ENCODE assay signal across 22 cellular contexts in the genomic region with DNA sequence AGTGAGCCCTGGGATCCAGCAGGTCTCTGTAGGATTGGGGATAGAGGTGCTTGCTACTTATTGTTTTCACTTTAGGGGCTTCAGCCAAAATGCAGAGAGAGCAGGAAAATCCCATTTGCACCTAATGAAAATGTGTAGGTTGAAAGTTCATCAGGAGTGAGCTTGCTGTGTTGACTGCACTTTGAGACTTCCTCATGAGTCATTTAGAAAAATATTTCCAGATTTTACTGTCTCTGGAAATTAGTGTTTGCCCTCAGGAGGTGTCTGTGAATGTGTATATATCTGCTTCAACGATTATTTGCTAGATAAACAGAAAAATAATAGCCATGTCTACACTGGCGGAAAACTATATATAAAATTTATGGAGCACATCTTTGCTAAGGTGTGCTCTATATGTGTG.
DNase-seq lines count a peak whose midpoint lies in the region; ATAC-seq, FAIRE-seq and TF ChIP-seq lines count a peak whose summit lies in the region.
"Had no signal": no experiment of that assay in that cellular context is flagged by ENCODE, and none has a peak within 500 bp of the region (broad histone marks: within the 10 kb centered on the region; RNA-seq: fewer than 3 reads in every experiment).

No MANE protein-coding gene starts in this region.

- no peak overlapping the region for H3K4me3 Mint-ChIP-seq in type B pancreatic cell
- no peak overlapping the region for H3K4me3 Mint-ChIP-seq in CD4-positive, alpha-beta T cell
- H3K4me3 Mint-ChIP-seq: B cell; CD4-positive, CD25-positive, alpha-beta regulatory T cell had no signal

- no peak for TF ChIP-seq CTCF in IMR-90 (conservative IDR thresholded peaks at IDR 0.05; ENCODE audit: low read depth, low read length)
- no peak for TF ChIP-seq CTCF in RWPE2 (IDR thresholded peaks at IDR 0.05; ENCODE audit: poor library complexity, severe bottlenecking)
- no peak for TF ChIP-seq CTCF in HepG2 (CRISPR knock-in tag; IDR thresholded peaks at IDR 0.05)
- TF ChIP-seq CTCF in type B pancreatic cell (conservative IDR thresholded peaks at IDR 0.05), result no peak
- no peak for TF ChIP-seq CTCF in CD4-positive, alpha-beta T cell (IDR thresholded peaks at IDR 0.05)

- H3K4me3 ChIP-seq in IMR-90 (ENCODE audit: insufficient read depth, low read depth, low read length) (no peak overlapping the region), RWPE2 (ENCODE audit: severe bottlenecking) (no peak overlapping the region), HepG2 (replicated peaks in 1 of 3; ENCODE audit: insufficient read depth in 1 of 3, low read depth in 2 of 3, low read length in 3 of 3) (0 out of 6 replicates have a peak overlapping the region, but pooled peaks of 1 of the 3 experiments have one; percentile 9)
- H3K4me3 ChIP-seq: HAP-1 had no signal

- H3K4me2 ChIP-seq in IMR-90 (ENCODE audit: low read depth, low read length) (no peak overlapping the region), HepG2 (ENCODE audit: low read depth, low read length) (peak overlapping the region; percentile 53)

- H3K56ac ChIP-seq in IMR-90 (ENCODE audit: extremely low read depth, insufficient read depth, low read length), result no peak overlapping the region

- CTCF ChIA-PET in IMR-90 (lab: Yijun Ruan, JAX), result no interaction called here
- CTCF ChIA-PET in HepG2 (lab: Yijun Ruan, JAX; ENCODE audit: low intra/inter-chr PET ratio, low total read pairs), result no interaction called here
- CTCF ChIA-PET in CD4-positive, alpha-beta T cell (lab: Charles Lee), result no interaction called here

- H3K4me1 Mint-ChIP-seq in type B pancreatic cell (ENCODE audit: unreplicated experiment), result peaks cover 72% of the 10 kb centered on the region
- H3K4me1 Mint-ChIP-seq in CD4-positive, alpha-beta T cell (ENCODE audit: low read depth), result peaks cover 18% of the 10 kb centered on the region

- peak overlapping the region; percentile 64; the same call in 1 of the 2 replicates for H2BK20ac ChIP-seq in IMR-90 (ENCODE audit: low read depth, low read length)

- no peaks in the 10 kb centered on the region for H3K9me3 ChIP-seq in IMR-90 (ENCODE audit: control insufficient read depth, insufficient read depth, low read length)
- no peaks in the 10 kb centered on the region for H3K9me3 ChIP-seq in RWPE2 (ENCODE audit: severe bottlenecking)
- no peaks in the 10 kb centered on the region for H3K9me3 ChIP-seq in HepG2 (ENCODE audit: low read length)
- H3K9me3 ChIP-seq in CD4-positive, alpha-beta T cell (ENCODE audit: control insufficient read depth, low read length), result no peaks in the 10 kb centered on the region
- H3K9me3 ChIP-seq: HAP-1 had no signal

- TF ChIP-seq RAD21 in IMR-90 (IDR thresholded peaks at IDR 0.05; ENCODE audit: low read length), result no peak
- TF ChIP-seq RAD21 in HepG2 (CRISPR knock-in tag; IDR thresholded peaks at IDR 0.05), result no peak

- no peak overlapping the region for H4K5ac ChIP-seq in IMR-90 (ENCODE audit: low read depth, low read length)

- intact Hi-C loops in IMR-90 (cut with micrococcal nuclease) (no loop called here), HepG2 (cut with micrococcal nuclease; ENCODE audit: unreplicated experiment) (no loop called here)
- intact Hi-C loops in CD4-positive, alpha-beta T cell (cut with DNase I, micrococcal nuclease), result no loop called here

- H3K27ac ChIP-seq in IMR-90 (ENCODE audit: insufficient read depth, low read length) (no peak overlapping the region), RWPE2 (ENCODE audit: poor library complexity, severe bottlenecking) (no peak overlapping the region), HepG2 (ENCODE audit: extremely low read length, insufficient read depth, low read length) (peak overlapping the region; percentile 34)
- no peak overlapping the region for H3K27ac ChIP-seq in CD4-positive, alpha-beta T cell (ENCODE audit: low read depth, low read length)
- H3K27ac ChIP-seq: HL-60 had no signal

- H2AFZ ChIP-seq in IMR-90 (replicated peaks; ENCODE audit: low read length, poor library complexity) (no peak overlapping the region), HepG2 (ENCODE audit: low read length) (no peak overlapping the region)

- no peak overlapping the region for H3K4ac ChIP-seq in IMR-90 (ENCODE audit: low read depth, low read length)

- no CpG with 5 or more reads among the region's 2 CpGs for WGBS in IMR-90 (ENCODE audit: extremely low coverage in 2 of 2, insufficient read length in 1 of 2), 2 experiments
- WGBS in HepG2 (ENCODE audit: low lambda C conversion rate), result 2% methylated on average over 2 of the region's 2 CpGs

- no peaks in the 10 kb centered on the region for H3K36me3 ChIP-seq in IMR-90 (ENCODE audit: control insufficient read depth, insufficient read depth, low read length)
- H3K36me3 ChIP-seq in RWPE2 (ENCODE audit: low read depth), result no peaks in the 10 kb centered on the region
- H3K36me3 ChIP-seq in HepG2 (replicated peaks in 1 of 2; ENCODE audit: control insufficient read depth in 1 of 2, insufficient read depth in 2 of 2, low read length in 2 of 2), result no peaks in the 10 kb centered on the region
- H3K36me3 ChIP-seq: HAP-1 had no signal

- in situ Hi-C loops in IMR-90 (cut with MboI; ENCODE audit: low sequenced_read_pairs), result no loop called here
- in situ Hi-C loops in HepG2 (cut with HindIII; ENCODE audit: extremely low pct_ligation_motif_present, low pct_unique_long_range_greater_than_20kb), result no loop called here

- no peaks in the 10 kb centered on the region for H3K27me3 ChIP-seq in IMR-90 (ENCODE audit: control insufficient read depth, insufficient read depth, low read length)
- no peaks in the 10 kb centered on the region for H3K27me3 ChIP-seq in RWPE2 (ENCODE audit: insufficient read depth, poor library complexity, severe bottlenecking)
- no peaks in the 10 kb centered on the region for H3K27me3 ChIP-seq in HepG2 (ENCODE audit: control insufficient read depth in 1 of 2, insufficient read depth in 2 of 2, low read length in 2 of 2)
- H3K27me3 ChIP-seq in CD4-positive, alpha-beta T cell (ENCODE audit: control insufficient read depth, insufficient read depth, low read length), result no peaks in the 10 kb centered on the region

- peak; percentile 4 for FAIRE-seq in HepG2 (lab: Jason Lieb, UNC)
- FAIRE-seq: GM12891, GM18507, HTR-8/SVneo had no signal

- H3K23ac ChIP-seq in IMR-90 (ENCODE audit: low read depth, low read length), result no peak overlapping the region

- no peak for TF ChIP-seq POLR2A in IMR-90 (IDR thresholded peaks at IDR 0.05; ENCODE audit: low read depth, low read length)
- no peak for TF ChIP-seq POLR2A in HepG2 (IDR thresholded peaks at IDR 0.05; ENCODE audit: insufficient read depth in 1 of 2, low read depth in 2 of 2, low read length in 2 of 2)

- H3K79me2 ChIP-seq in HepG2 (ENCODE audit: insufficient read depth, low read length), result no peaks in the 10 kb centered on the region

- H3K9me3 Mint-ChIP-seq in type B pancreatic cell, result peaks cover 8% of the 10 kb centered on the region
- H3K9me3 Mint-ChIP-seq in CD4-positive, alpha-beta T cell, result no peaks in the 10 kb centered on the region

- no peak overlapping the region for H2BK5ac ChIP-seq in IMR-90 (ENCODE audit: low read depth, low read length, poor library complexity, severe bottlenecking)

- H2BK120ac ChIP-seq in IMR-90 (ENCODE audit: low read depth, low read length), result no peak overlapping the region

- H3K27ac Mint-ChIP-seq in type B pancreatic cell, result peak overlapping the region; percentile 19
- no peak overlapping the region for H3K27ac Mint-ChIP-seq in CD4-positive, alpha-beta T cell
- H3K27ac Mint-ChIP-seq: B cell; CD4-positive, CD25-positive, alpha-beta regulatory T cell had no signal

- H2AK9ac ChIP-seq in IMR-90 (replicated peaks; ENCODE audit: low read depth, low read length, poor library complexity), result no peak overlapping the region

- H3K9ac ChIP-seq in IMR-90 (ENCODE audit: low read depth, low read length) (no peak overlapping the region), HepG2 (ENCODE audit: insufficient read depth, low read depth, low read length) (no peak overlapping the region)

- POLR2A ChIA-PET in IMR-90 (lab: Charles Lee; ENCODE audit: unreplicated experiment), result no interaction called here
- POLR2A ChIA-PET in HepG2 (lab: Yijun Ruan, JAX), result no interaction called here
- POLR2A ChIA-PET in CD4-positive, alpha-beta T cell (lab: Charles Lee), result no interaction called here

- H3K79me1 ChIP-seq in IMR-90 (ENCODE audit: low read depth in 1 of 2, low read length in 2 of 2), result no peaks in the 10 kb centered on the region

- peak overlapping the region; percentile 44; the same call in 1 of the 2 replicates for H2AK5ac ChIP-seq in IMR-90 (ENCODE audit: low read depth, low read length)

- H3K36me3 Mint-ChIP-seq in type B pancreatic cell, result no peaks in the 10 kb centered on the region
- H3K36me3 Mint-ChIP-seq in CD4-positive, alpha-beta T cell (ENCODE audit: low read depth), result no peaks in the 10 kb centered on the region
- H3K36me3 Mint-ChIP-seq: CD4-positive, CD25-positive, alpha-beta regulatory T cell had no signal

- dilution Hi-C loops in IMR-90 (cut with HindIII; ENCODE audit: low sequenced_read_pairs, unreplicated experiment), result no loop called here

- H4K20me1 ChIP-seq in IMR-90 (ENCODE audit: insufficient read depth, low read length), result no peaks in the 10 kb centered on the region
- H4K20me1 ChIP-seq in HepG2 (ENCODE audit: insufficient read depth, low read length), result no peaks in the 10 kb centered on the region

- H3K4me1 ChIP-seq in IMR-90 (ENCODE audit: control insufficient read depth, insufficient read depth, low read length) (peaks cover 9% of the 10 kb centered on the region), RWPE2 (ENCODE audit: insufficient read depth, poor library complexity, severe bottlenecking) (no peaks in the 10 kb centered on the region), HepG2 (ENCODE audit: insufficient read depth, low read length) (peaks cover 45% of the 10 kb centered on the region)
- H3K4me1 ChIP-seq: HAP-1 had no signal

- DNase-seq in IMR-90 (no peak), RWPE2 (ENCODE audit: low spot score) (no peak), HepG2 (ENCODE audit: low spot score) (peak; percentile 24), type B pancreatic cell (ENCODE audit: extremely low spot score, unreplicated experiment) (no peak), NCI-H146 (lab: John Stamatoyannopoulos, UW) (no peak)
- no peak for DNase-seq in stimulated activated CD4-positive, alpha-beta T cell treated with anti-CD3 and anti-CD28 coated beads, Interleukin-15, amount 100 ng/mL, for 24 hours
- DNase-seq in CD4-positive, alpha-beta T cell, result no peak
- DNase-seq: Calu3; CD4-positive, CD25-positive, alpha-beta regulatory T cell; DMS79; GDM1; MV-4-11; NCI-H1930; NCI-H446; NCI-H748 treated with DMSO at 0.1 percent for 48 hours; OCI-M1 had no signal

- H3K27me3 Mint-ChIP-seq in type B pancreatic cell, result no peaks in the 10 kb centered on the region
- no peaks in the 10 kb centered on the region for H3K27me3 Mint-ChIP-seq in CD4-positive, alpha-beta T cell

- no peak overlapping the region for H2BK15ac ChIP-seq in IMR-90 (ENCODE audit: low read depth, low read length)

- ATAC-seq in IMR-90 (ENCODE audit: low read depth) (no peak), RWPE2 (ENCODE audit: low read depth) (0 out of 3 replicates have a peak, but pooled peaks have one; percentile 45), HepG2 (peak; percentile 84)
- ATAC-seq in CD4-positive, alpha-beta T cell (ENCODE audit: poor library complexity), result no peak

- H4K91ac ChIP-seq in IMR-90 (ENCODE audit: insufficient read depth, low read depth, low read length), result no peak overlapping the region

- H3K14ac ChIP-seq in IMR-90 (replicated peaks; ENCODE audit: low read depth, low read length), result no peak overlapping the region; the same call in 1 of the 2 replicates

- BruUV-seq in IMR-90 (replicated peaks; lab: Mats Ljungman, UMichigan), result no TSS peak
- no TSS peak for BruUV-seq in HepG2 (replicated peaks; lab: Mats Ljungman, UMichigan)

- peaks cover 4% of the 10 kb centered on the region; the same call in 1 of the 2 replicates for H3K9me1 ChIP-seq in IMR-90 (ENCODE audit: insufficient read depth, low read length)

- no peak overlapping the region for H3K18ac ChIP-seq in IMR-90 (ENCODE audit: low read depth, low read length)

- TF ChIP-seq EP300 in HepG2 (IDR thresholded peaks at IDR 0.05; ENCODE audit: low read depth in 2 of 2, low read length in 2 of 2) (peak in 1 of 2 experiments; percentile 32; a peak in 1 of 4 replicates), HepG2 (CRISPR knock-in tag; IDR thresholded peaks at IDR 0.05; ENCODE audit: borderline replicate concordance) (no peak)

- no peak overlapping the region; a peak in 1 of 4 replicates for H4K8ac ChIP-seq in IMR-90 (ENCODE audit: low read depth in 2 of 2, low read length in 2 of 2)

Comparison
In these comparisons a context has a peak if more than half of its experiments do, and no peak if none do; other contexts are left out.
1. ATAC-seq: peak in RWPE2 (single experiment) and HepG2 (single experiment); none in IMR-90 (single experiment) and CD4-positive, alpha-beta T cell (single experiment).